1 cellular context compared by ENCODE assay signal in the genomic region with DNA sequence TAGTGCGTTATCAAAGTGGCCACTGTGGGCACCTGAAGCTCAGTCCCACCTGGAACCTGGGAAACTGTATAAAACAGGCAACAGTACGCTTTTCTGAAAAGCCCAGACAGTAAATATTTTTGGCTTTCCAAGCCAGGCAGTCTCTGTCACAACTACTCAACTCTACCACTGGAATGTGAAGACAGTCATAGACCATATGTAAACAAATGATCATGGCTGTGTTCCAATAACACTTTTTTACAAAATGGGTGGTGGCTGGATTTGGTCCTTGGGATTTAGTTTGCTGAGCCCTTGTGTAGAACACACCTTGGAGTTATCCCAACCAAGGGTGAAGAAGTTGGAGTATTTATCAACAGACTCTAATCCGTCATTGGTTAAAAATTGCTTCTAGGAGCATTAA.
TF ChIP-seq lines count a peak whose summit lies in the region.

No MANE protein-coding gene starts in this region.

TF ChIP-seq in HepG2, 621 proteins besides CTCF, POLR2A, EP300 and RAD21 (continued from another document):
- TF ChIP-seq, protein P1, sequence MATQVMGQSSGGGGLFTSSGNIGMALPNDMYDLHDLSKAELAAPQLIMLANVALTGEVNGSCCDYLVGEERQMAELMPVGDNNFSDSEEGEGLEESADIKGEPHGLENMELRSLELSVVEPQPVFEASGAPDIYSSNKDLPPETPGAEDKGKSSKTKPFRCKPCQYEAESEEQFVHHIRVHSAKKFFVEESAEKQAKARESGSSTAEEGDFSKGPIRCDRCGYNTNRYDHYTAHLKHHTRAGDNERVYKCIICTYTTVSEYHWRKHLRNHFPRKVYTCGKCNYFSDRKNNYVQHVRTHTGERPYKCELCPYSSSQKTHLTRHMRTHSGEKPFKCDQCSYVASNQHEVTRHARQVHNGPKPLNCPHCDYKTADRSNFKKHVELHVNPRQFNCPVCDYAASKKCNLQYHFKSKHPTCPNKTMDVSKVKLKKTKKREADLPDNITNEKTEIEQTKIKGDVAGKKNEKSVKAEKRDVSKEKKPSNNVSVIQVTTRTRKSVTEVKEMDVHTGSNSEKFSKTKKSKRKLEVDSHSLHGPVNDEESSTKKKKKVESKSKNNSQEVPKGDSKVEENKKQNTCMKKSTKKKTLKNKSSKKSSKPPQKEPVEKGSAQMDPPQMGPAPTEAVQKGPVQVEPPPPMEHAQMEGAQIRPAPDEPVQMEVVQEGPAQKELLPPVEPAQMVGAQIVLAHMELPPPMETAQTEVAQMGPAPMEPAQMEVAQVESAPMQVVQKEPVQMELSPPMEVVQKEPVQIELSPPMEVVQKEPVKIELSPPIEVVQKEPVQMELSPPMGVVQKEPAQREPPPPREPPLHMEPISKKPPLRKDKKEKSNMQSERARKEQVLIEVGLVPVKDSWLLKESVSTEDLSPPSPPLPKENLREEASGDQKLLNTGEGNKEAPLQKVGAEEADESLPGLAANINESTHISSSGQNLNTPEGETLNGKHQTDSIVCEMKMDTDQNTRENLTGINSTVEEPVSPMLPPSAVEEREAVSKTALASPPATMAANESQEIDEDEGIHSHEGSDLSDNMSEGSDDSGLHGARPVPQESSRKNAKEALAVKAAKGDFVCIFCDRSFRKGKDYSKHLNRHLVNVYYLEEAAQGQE (IDR thresholded peaks at IDR 0.05; ENCODE audit: borderline replicate concordance in 1 of 2, low read depth in 1 of 2, low read length in 2 of 2), result no peak
- TF ChIP-seq KLF16 (CRISPR knock-in tag; IDR thresholded peaks at IDR 0.05), result no peak
